ENCODE assay signal across 1 cellular context in genomic region chrX:48003758-48004457, GRCh38.
TF ChIP-seq lines count a peak whose summit lies in the region.

TSS of gene ZNF182 (minus strand) at chrX:48003989. CDS start at chrX:48002609, 1,380 bp downstream.

TF ChIP-seq in GM12878, 131 proteins besides CTCF, POLR2A, EP300 and RAD21 (continued from another document and continues in another):
- TF ChIP-seq RELB (IDR thresholded peaks at IDR 0.05; ENCODE audit: low read depth) (no peak), RFX5 (IDR thresholded peaks at IDR 0.05; ENCODE audit: low read depth, low read length) (no peak), CHD4 (IDR thresholded peaks at IDR 0.05) (no peak), MXI1 (IDR thresholded peaks at IDR 0.05; ENCODE audit: low read depth, low read length) (0 out of 2 replicates have a peak, but pooled peaks have one; percentile 21), TCF3 (IDR thresholded peaks at IDR 0.05; ENCODE audit: borderline replicate concordance, insufficient read depth, low read depth, low read length) (no peak), BCLAF1 (IDR thresholded peaks at IDR 0.05) (no peak), STAT1 (conservative IDR thresholded peaks at IDR 0.05) (no peak), ZNF384 (IDR thresholded peaks at IDR 0.05; ENCODE audit: borderline replicate concordance, low read depth, low read length) (no peak), NRF1 (conservative IDR thresholded peaks at IDR 0.05; ENCODE audit: low read depth, low read length) (peak; percentile 86), CBX5 (IDR thresholded peaks at IDR 0.05; ENCODE audit: low read depth) (no peak), TARDBP (IDR thresholded peaks at IDR 0.05; ENCODE audit: borderline replicate concordance) (no peak), ZNF274 (IDR thresholded peaks at IDR 0.05; ENCODE audit: insufficient read depth, insufficient read length) (no peak), ZBED1 (IDR thresholded peaks at IDR 0.05; ENCODE audit: borderline replicate concordance) (no peak), IKZF1 (conservative IDR thresholded peaks at IDR 0.05) (peak; percentile 90), ESRRA (IDR thresholded peaks at IDR 0.05; ENCODE audit: low read length) (no peak), NFYA (IDR thresholded peaks at IDR 0.05; ENCODE audit: borderline replicate concordance, low read depth, low read length) (no peak), EGR1 (IDR thresholded peaks at IDR 0.05; ENCODE audit: borderline replicate concordance in 1 of 2, low read depth in 2 of 2, low read length in 2 of 2) (no peak), MAX (IDR thresholded peaks at IDR 0.05; ENCODE audit: low read depth, low read length) (no peak), E4F1 (IDR thresholded peaks at IDR 0.05; ENCODE audit: borderline replicate concordance, partially characterized antibody) (no peak), ATF3 (IDR thresholded peaks at IDR 0.05; ENCODE audit: borderline replicate concordance, extremely low read depth, low read depth, low read length) (no peak), SKIL (IDR thresholded peaks at IDR 0.05; ENCODE audit: low read depth, poor library complexity, severe bottlenecking) (no peak), NKRF (conservative IDR thresholded peaks at IDR 0.05) (no peak), MTA3 (IDR thresholded peaks at IDR 0.05; ENCODE audit: borderline replicate concordance, low read length) (no peak), ZNF217 (IDR thresholded peaks at IDR 0.05) (no peak), ZBTB11 (CRISPR knock-in tag; IDR thresholded peaks at IDR 0.05) (no peak), SMAD5 (IDR thresholded peaks at IDR 0.05; ENCODE audit: low read depth) (peak; percentile 72; the same call in 1 of the 2 replicates), USF1 (IDR thresholded peaks at IDR 0.05; ENCODE audit: borderline replicate concordance, extremely low read length, insufficient read depth, low read depth, low read length) (no peak), NFIC (IDR thresholded peaks at IDR 0.05; ENCODE audit: low read depth, low read length) (no peak), REST (IDR thresholded peaks at IDR 0.05; ENCODE audit: low read depth, low read length) (no peak), POLR2AphosphoS2 (IDR thresholded peaks at IDR 0.05; ENCODE audit: low read depth, low read length) (no peak), ZNF622 (IDR thresholded peaks at IDR 0.05) (no peak), HDAC6 (IDR thresholded peaks at IDR 0.05; ENCODE audit: unreplicated experiment) (no peak), IRF3 (IDR thresholded peaks at IDR 0.05) (no peak), CBFB (IDR thresholded peaks at IDR 0.05; ENCODE audit: low read depth) (no peak), SREBF1 (IDR thresholded peaks at IDR 0.05; ENCODE audit: low read length) (no peak), MEF2A (IDR thresholded peaks at IDR 0.05; ENCODE audit: insufficient read depth, low read depth, low read length) (0 out of 2 replicates have a peak, but pooled peaks have one; percentile 7), HDAC2 (IDR thresholded peaks at IDR 0.05) (no peak), HCFC1 (IDR thresholded peaks at IDR 0.05; ENCODE audit: low read length) (peak; percentile 72), KDM1A (IDR thresholded peaks at IDR 0.05; ENCODE audit: borderline replicate concordance) (no peak), SREBF2 (IDR thresholded peaks at IDR 0.05; ENCODE audit: low read length) (no peak)
